In the genomic region with DNA sequence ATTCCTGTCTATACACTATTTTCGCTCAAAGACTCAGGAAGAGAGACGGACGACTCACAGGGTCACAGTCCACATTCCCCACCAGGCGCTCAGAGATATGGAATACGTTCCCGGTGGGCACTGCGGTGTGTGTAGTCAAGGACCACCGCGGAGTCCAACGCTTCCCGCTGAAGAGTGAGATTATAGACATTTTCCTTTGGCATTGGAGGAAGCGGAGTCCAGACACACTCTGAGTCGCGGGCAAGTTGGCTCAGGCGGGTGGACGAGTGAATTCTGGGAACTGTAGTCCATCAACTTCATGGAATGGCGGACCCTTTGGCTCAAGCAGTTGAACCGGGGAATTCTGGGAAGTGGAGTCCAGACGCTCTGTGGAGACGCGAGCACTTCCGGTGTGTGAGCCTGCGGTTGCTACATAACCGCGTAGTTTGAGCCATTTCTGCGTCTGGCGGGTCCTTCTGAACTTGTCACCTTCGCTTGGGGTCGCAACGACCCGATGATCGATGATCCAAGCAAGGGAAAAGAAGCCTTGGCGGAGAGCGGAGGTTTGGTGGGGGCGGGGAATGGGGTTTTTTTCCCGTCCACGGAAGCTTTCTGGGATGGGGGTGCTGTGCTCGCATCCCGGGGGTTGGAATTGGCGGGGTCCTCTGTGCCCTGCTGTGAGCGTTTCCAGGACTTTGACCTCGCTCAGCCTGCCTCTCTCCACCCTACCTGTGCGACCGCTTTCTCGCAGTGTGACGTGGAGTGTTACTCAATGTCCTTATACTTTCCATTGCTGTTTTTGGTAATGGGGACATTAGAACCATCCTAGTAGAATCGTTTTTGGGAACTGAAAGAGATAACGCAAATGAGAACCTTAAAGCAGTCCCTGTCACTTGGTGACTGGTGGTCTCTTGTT, we compare ENCODE assay signal across 1 cellular context.
TF ChIP-seq lines count a peak whose summit lies in the region.

A gene (plus strand): TSS at position 392 of the 895 bp plus-strand sequence. CDS start 4,122 bp downstream, outside the sequence.

TF ChIP-seq in K562, 482 proteins besides CTCF, POLR2A, EP300 and RAD21 (continued from another document and continues in another):
- TF ChIP-seq, protein P1, sequence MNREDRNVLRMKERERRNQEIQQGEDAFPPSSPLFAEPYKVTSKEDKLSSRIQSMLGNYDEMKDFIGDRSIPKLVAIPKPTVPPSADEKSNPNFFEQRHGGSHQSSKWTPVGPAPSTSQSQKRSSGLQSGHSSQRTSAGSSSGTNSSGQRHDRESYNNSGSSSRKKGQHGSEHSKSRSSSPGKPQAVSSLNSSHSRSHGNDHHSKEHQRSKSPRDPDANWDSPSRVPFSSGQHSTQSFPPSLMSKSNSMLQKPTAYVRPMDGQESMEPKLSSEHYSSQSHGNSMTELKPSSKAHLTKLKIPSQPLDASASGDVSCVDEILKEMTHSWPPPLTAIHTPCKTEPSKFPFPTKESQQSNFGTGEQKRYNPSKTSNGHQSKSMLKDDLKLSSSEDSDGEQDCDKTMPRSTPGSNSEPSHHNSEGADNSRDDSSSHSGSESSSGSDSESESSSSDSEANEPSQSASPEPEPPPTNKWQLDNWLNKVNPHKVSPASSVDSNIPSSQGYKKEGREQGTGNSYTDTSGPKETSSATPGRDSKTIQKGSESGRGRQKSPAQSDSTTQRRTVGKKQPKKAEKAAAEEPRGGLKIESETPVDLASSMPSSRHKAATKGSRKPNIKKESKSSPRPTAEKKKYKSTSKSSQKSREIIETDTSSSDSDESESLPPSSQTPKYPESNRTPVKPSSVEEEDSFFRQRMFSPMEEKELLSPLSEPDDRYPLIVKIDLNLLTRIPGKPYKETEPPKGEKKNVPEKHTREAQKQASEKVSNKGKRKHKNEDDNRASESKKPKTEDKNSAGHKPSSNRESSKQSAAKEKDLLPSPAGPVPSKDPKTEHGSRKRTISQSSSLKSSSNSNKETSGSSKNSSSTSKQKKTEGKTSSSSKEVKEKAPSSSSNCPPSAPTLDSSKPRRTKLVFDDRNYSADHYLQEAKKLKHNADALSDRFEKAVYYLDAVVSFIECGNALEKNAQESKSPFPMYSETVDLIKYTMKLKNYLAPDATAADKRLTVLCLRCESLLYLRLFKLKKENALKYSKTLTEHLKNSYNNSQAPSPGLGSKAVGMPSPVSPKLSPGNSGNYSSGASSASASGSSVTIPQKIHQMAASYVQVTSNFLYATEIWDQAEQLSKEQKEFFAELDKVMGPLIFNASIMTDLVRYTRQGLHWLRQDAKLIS (CRISPR knock-in tag; IDR thresholded peaks at IDR 0.05), result no peak
- TF ChIP-seq ZNF316 (IDR thresholded peaks at IDR 0.05) (no peak), ZNF444 (CRISPR knock-in tag; IDR thresholded peaks at IDR 0.05) (no peak), ESRRA (IDR thresholded peaks at IDR 0.05; ENCODE audit: borderline replicate concordance, low read depth) (peak; percentile 76; the same call in 1 of the 2 replicates), SNRNP70 (optimal IDR thresholded peaks at IDR 0.05; ENCODE audit: low read depth, low read length) (no peak), NR2F6 (CRISPR knock-in tag; IDR thresholded peaks at IDR 0.05) (no peak), CTBP1 (IDR thresholded peaks at IDR 0.05; ENCODE audit: borderline replicate concordance) (no peak; the same call in 1 of the 2 replicates), ZNF212 (CRISPR knock-in tag; IDR thresholded peaks at IDR 0.05) (no peak; the same call in 1 of the 2 replicates), ZNF347 (CRISPR knock-in tag; IDR thresholded peaks at IDR 0.05; ENCODE audit: low read depth) (no peak), ZNF174 (CRISPR knock-in tag; IDR thresholded peaks at IDR 0.05) (no peak), TAL1 (IDR thresholded peaks at IDR 0.05) (no peak), LCOR (CRISPR knock-in tag; IDR thresholded peaks at IDR 0.05) (no peak), ARNT (IDR thresholded peaks at IDR 0.05) (no peak), ZNF76 (CRISPR knock-in tag; IDR thresholded peaks at IDR 0.05; ENCODE audit: borderline replicate concordance) (no peak), CC2D1A (IDR thresholded peaks at IDR 0.05) (no peak), NR3C1 (CRISPR knock-in tag; IDR thresholded peaks at IDR 0.05) (no peak), NFE2 (IDR thresholded peaks at IDR 0.05; ENCODE audit: low read depth) (no peak), PCBP2 (IDR thresholded peaks at IDR 0.05; ENCODE audit: low read depth, low read length, poor library complexity, severe bottlenecking) (no peak), POLR2G (IDR thresholded peaks at IDR 0.05; ENCODE audit: low read depth, low read length) (peak; percentile 71), NFIX (CRISPR knock-in tag; IDR thresholded peaks at IDR 0.05; ENCODE audit: low read depth) (no peak), PTRF (tag; IDR thresholded peaks at IDR 0.05) (no peak), ZNF140 (CRISPR knock-in tag; IDR thresholded peaks at IDR 0.05) (no peak), KDM5B (IDR thresholded peaks at IDR 0.05; ENCODE audit: insufficient replicate concordance, low read depth, low read length) (peak; percentile 64)
- TF ChIP-seq, protein P2, sequence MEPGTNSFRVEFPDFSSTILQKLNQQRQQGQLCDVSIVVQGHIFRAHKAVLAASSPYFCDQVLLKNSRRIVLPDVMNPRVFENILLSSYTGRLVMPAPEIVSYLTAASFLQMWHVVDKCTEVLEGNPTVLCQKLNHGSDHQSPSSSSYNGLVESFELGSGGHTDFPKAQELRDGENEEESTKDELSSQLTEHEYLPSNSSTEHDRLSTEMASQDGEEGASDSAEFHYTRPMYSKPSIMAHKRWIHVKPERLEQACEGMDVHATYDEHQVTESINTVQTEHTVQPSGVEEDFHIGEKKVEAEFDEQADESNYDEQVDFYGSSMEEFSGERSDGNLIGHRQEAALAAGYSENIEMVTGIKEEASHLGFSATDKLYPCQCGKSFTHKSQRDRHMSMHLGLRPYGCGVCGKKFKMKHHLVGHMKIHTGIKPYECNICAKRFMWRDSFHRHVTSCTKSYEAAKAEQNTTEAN (CRISPR knock-in tag; IDR thresholded peaks at IDR 0.05), result no peak
- TF ChIP-seq, protein P3, sequence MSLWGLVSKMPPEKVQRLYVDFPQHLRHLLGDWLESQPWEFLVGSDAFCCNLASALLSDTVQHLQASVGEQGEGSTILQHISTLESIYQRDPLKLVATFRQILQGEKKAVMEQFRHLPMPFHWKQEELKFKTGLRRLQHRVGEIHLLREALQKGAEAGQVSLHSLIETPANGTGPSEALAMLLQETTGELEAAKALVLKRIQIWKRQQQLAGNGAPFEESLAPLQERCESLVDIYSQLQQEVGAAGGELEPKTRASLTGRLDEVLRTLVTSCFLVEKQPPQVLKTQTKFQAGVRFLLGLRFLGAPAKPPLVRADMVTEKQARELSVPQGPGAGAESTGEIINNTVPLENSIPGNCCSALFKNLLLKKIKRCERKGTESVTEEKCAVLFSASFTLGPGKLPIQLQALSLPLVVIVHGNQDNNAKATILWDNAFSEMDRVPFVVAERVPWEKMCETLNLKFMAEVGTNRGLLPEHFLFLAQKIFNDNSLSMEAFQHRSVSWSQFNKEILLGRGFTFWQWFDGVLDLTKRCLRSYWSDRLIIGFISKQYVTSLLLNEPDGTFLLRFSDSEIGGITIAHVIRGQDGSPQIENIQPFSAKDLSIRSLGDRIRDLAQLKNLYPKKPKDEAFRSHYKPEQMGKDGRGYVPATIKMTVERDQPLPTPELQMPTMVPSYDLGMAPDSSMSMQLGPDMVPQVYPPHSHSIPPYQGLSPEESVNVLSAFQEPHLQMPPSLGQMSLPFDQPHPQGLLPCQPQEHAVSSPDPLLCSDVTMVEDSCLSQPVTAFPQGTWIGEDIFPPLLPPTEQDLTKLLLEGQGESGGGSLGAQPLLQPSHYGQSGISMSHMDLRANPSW (CRISPR knock-in tag; IDR thresholded peaks at IDR 0.05), result no peak
- TF ChIP-seq, protein P4, sequence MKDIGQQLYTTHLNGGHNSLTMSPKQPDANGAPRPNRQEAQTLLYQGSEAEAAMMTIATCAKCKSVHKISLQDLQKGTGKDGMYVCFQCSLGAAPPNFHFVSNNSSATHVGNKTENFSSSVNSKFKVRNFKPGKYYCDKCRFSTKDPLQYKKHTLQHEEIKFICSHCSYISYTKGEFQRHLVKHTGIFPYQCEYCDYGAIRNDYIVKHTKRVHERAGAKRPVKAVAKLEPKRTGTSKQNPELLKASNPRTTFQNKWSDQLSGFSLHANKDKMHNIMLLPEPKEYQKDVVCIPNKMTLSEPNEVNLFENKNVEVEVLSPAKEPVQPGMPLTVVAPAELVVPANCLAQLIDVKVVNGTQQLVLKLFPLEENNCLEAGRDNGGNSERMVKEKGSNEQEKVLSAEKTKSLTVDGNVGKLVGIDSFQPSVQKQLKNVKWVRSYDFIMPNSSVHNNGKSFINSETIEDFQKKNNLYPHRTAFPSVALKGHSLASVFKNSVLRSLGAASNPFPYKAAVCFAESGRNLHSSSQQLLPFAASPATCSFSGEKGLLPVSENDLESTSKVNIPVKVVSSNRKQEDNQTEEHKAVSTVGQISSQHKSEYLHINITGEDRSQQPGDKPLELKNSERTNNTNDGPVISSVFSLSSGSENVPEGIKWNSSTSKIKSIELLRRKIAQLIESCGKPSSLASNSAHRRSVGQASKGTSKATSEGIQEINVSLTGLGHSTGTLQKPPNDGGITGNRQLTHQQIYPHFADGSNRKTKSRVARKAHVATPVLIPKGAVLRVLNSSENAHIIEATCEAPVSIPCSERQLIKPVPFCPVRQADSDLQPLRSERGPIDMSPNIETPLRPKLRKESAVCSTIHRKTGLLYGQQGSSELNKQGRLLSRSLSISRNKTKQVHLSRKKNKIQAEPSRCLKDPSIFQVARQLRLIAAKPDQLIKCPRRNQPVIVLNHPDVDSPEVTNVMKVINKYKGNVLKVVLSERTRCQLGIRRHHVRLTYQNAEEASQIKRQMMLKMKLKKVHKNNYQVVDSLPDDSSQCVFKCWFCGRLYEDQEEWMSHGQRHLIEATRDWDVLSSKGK (CRISPR knock-in tag; IDR thresholded peaks at IDR 0.05), result no peak
- TF ChIP-seq, protein P5, sequence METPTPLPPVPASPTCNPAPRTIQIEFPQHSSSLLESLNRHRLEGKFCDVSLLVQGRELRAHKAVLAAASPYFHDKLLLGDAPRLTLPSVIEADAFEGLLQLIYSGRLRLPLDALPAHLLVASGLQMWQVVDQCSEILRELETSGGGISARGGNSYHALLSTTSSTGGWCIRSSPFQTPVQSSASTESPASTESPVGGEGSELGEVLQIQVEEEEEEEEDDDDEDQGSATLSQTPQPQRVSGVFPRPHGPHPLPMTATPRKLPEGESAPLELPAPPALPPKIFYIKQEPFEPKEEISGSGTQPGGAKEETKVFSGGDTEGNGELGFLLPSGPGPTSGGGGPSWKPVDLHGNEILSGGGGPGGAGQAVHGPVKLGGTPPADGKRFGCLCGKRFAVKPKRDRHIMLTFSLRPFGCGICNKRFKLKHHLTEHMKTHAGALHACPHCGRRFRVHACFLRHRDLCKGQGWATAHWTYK (CRISPR knock-in tag; IDR thresholded peaks at IDR 0.05), result no peak
- TF ChIP-seq, protein P6, sequence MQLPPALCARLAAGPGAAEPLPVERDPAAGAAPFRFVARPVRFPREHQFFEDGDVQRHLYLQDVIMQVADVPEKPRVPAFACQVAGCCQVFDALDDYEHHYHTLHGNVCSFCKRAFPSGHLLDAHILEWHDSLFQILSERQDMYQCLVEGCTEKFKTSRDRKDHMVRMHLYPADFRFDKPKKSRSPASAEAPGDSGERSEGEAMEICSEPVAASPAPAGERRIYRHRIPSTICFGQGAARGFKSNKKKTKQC (CRISPR knock-in tag; IDR thresholded peaks at IDR 0.05), result no peak
- TF ChIP-seq, protein P7, sequence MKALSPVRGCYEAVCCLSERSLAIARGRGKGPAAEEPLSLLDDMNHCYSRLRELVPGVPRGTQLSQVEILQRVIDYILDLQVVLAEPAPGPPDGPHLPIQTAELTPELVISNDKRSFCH (CRISPR knock-in tag; IDR thresholded peaks at IDR 0.05), result no peak
- TF ChIP-seq, protein P7 (tag; IDR thresholded peaks at IDR 0.05), result no peak
- TF ChIP-seq, protein P8, sequence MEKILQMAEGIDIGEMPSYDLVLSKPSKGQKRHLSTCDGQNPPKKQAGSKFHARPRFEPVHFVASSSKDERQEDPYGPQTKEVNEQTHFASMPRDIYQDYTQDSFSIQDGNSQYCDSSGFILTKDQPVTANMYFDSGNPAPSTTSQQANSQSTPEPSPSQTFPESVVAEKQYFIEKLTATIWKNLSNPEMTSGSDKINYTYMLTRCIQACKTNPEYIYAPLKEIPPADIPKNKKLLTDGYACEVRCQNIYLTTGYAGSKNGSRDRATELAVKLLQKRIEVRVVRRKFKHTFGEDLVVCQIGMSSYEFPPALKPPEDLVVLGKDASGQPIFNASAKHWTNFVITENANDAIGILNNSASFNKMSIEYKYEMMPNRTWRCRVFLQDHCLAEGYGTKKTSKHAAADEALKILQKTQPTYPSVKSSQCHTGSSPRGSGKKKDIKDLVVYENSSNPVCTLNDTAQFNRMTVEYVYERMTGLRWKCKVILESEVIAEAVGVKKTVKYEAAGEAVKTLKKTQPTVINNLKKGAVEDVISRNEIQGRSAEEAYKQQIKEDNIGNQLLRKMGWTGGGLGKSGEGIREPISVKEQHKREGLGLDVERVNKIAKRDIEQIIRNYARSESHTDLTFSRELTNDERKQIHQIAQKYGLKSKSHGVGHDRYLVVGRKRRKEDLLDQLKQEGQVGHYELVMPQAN (IDR thresholded peaks at IDR 0.05; ENCODE audit: borderline replicate concordance), result 0 out of 2 replicates have a peak, but pooled peaks have one; percentile 27
- TF ChIP-seq, protein P9, sequence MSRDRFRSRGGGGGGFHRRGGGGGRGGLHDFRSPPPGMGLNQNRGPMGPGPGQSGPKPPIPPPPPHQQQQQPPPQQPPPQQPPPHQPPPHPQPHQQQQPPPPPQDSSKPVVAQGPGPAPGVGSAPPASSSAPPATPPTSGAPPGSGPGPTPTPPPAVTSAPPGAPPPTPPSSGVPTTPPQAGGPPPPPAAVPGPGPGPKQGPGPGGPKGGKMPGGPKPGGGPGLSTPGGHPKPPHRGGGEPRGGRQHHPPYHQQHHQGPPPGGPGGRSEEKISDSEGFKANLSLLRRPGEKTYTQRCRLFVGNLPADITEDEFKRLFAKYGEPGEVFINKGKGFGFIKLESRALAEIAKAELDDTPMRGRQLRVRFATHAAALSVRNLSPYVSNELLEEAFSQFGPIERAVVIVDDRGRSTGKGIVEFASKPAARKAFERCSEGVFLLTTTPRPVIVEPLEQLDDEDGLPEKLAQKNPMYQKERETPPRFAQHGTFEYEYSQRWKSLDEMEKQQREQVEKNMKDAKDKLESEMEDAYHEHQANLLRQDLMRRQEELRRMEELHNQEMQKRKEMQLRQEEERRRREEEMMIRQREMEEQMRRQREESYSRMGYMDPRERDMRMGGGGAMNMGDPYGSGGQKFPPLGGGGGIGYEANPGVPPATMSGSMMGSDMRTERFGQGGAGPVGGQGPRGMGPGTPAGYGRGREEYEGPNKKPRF (IDR thresholded peaks at IDR 0.05; ENCODE audit: low read depth, low read length), result no peak
- TF ChIP-seq, protein P10, sequence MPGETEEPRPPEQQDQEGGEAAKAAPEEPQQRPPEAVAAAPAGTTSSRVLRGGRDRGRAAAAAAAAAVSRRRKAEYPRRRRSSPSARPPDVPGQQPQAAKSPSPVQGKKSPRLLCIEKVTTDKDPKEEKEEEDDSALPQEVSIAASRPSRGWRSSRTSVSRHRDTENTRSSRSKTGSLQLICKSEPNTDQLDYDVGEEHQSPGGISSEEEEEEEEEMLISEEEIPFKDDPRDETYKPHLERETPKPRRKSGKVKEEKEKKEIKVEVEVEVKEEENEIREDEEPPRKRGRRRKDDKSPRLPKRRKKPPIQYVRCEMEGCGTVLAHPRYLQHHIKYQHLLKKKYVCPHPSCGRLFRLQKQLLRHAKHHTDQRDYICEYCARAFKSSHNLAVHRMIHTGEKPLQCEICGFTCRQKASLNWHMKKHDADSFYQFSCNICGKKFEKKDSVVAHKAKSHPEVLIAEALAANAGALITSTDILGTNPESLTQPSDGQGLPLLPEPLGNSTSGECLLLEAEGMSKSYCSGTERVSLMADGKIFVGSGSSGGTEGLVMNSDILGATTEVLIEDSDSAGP (CRISPR knock-in tag; IDR thresholded peaks at IDR 0.05), result no peak
